Comparison of ENCODE assay signal across 7 cellular contexts in genomic region chr13:52061064-52061463, GRCh38. TPM values are rescaled to one million over a fixed set of nuclear protein-coding genes. Genes with fewer than 3 reads are reported as not detected.
DNase-seq lines count a peak whose midpoint lies in the region; ATAC-seq, FAIRE-seq and TF ChIP-seq lines count a peak whose summit lies in the region.
"Not testable (repeated sequence)": the region's sequence is repeated elsewhere in the genome, so short reads cannot be mapped to it uniquely, and the experiment has no call there.

No MANE protein-coding gene starts in this region.

- not testable (repeated sequence) for TF ChIP-seq RAD21 in HepG2 (CRISPR knock-in tag; IDR thresholded peaks at IDR 0.05)

- peak in 1 of 4 donors; percentile 52 for ATAC-seq in heart left ventricle
- peak; percentile 24 for ATAC-seq in left ventricle myocardium superior
- not testable (repeated sequence) for ATAC-seq in HepG2

- 0 out of 2 replicates have a peak overlapping the region, but pooled peaks have one; percentile 32 for H3K4me2 ChIP-seq in HepG2 (ENCODE audit: low read depth, low read length)
- H3K4me2 ChIP-seq in osteoblast (ENCODE audit: insufficient read depth, low read length) = peak overlapping the region; percentile 40
- peak overlapping the region; percentile 46 for H3K4me2 ChIP-seq in smooth muscle cell

- FAIRE-seq in HepG2 (lab: Jason Lieb, UNC) = not testable (repeated sequence)

- H3K36me3 ChIP-seq in heart left ventricle; HepG2 (replicated peaks in 1 of 2; ENCODE audit: control insufficient read depth in 1 of 2, insufficient read depth in 2 of 2, low read length in 2 of 2); osteoblast (ENCODE audit: insufficient read depth, low read length); smooth muscle cell (ENCODE audit: low read depth): not testable (repeated sequence)

- H4K20me1 ChIP-seq in HepG2 (ENCODE audit: insufficient read depth, low read length); osteoblast (ENCODE audit: insufficient read depth, low read length); smooth muscle cell (ENCODE audit: low read depth): not testable (repeated sequence)

- H3K4me3 ChIP-seq in heart left ventricle; HepG2 (replicated peaks in 1 of 3; ENCODE audit: insufficient read depth in 1 of 3, low read depth in 2 of 3, low read length in 3 of 3); osteoblast (ENCODE audit: insufficient read depth, low read length); smooth muscle cell: not testable (repeated sequence)

- not testable (repeated sequence) for H3K9ac ChIP-seq in HepG2 (ENCODE audit: insufficient read depth, low read depth, low read length); smooth muscle cell (ENCODE audit: low read depth)

- not testable (repeated sequence) for TF ChIP-seq POLR2A in heart left ventricle (IDR thresholded peaks at IDR 0.05); HepG2 (IDR thresholded peaks at IDR 0.05; ENCODE audit: insufficient read depth in 1 of 2, low read depth in 2 of 2, low read length in 2 of 2)

- not testable (repeated sequence) for BruUV-seq in HepG2 (replicated peaks; lab: Mats Ljungman, UMichigan)

- POLR2A ChIA-PET in HepG2 (lab: Yijun Ruan, JAX) = not testable (repeated sequence)

- not testable (repeated sequence) for H3K27me3 ChIP-seq in heart left ventricle; HepG2 (ENCODE audit: control insufficient read depth in 1 of 2, insufficient read depth in 2 of 2, low read length in 2 of 2); osteoblast (ENCODE audit: insufficient read depth, low read length); smooth muscle cell (ENCODE audit: low read depth)

- not testable (repeated sequence) for H3K79me2 ChIP-seq in HepG2 (ENCODE audit: insufficient read depth, low read length); osteoblast (ENCODE audit: insufficient read depth, low read length); smooth muscle cell (ENCODE audit: low read depth)

- CTCF ChIA-PET in HepG2 (lab: Yijun Ruan, JAX; ENCODE audit: low intra/inter-chr PET ratio, low total read pairs) = not testable (repeated sequence)

- peak overlapping the region; percentile 26 for H3K27ac ChIP-seq in caudate nucleus (ENCODE audit: low read depth, low read length)
- peak overlapping the region in 10 of 12 donors; percentile 9 to 90 (median 60) for H3K27ac ChIP-seq in heart left ventricle
- H3K27ac ChIP-seq in HepG2 (ENCODE audit: extremely low read length, insufficient read depth, low read length); osteoblast (ENCODE audit: low read depth, low read length); smooth muscle cell (ENCODE audit: low read depth): not testable (repeated sequence)

- peaks cover 0 to 17% (median 7%) of the 10 kb centered on the region in 12 donors for H3K4me1 ChIP-seq in heart left ventricle
- not testable (repeated sequence) for H3K4me1 ChIP-seq in HepG2 (ENCODE audit: insufficient read depth, low read length); osteoblast (ENCODE audit: insufficient read depth, low read length); smooth muscle cell (ENCODE audit: low read depth)

- intact Hi-C loops in heart left ventricle (cut with DNase I) = loop anchor here in 1 of 10 donors (10.0 kb wide), 1 partner anchor 54 kb away; no protein-coding TSS in a partner anchor
- intact Hi-C loops in left ventricle myocardium superior (cut with micrococcal nuclease); HepG2 (cut with micrococcal nuclease; ENCODE audit: unreplicated experiment): not testable (repeated sequence)

- not testable (repeated sequence) for H3F3A ChIP-seq in smooth muscle cell (ENCODE audit: low read depth)

- not testable (repeated sequence) for TF ChIP-seq CTCF in heart left ventricle (IDR thresholded peaks at IDR 0.05); HepG2 (CRISPR knock-in tag; IDR thresholded peaks at IDR 0.05); osteoblast (IDR thresholded peaks at IDR 0.05; ENCODE audit: extremely low read depth, low read depth, low read length); smooth muscle cell (IDR thresholded peaks at IDR 0.05; ENCODE audit: borderline replicate concordance, insufficient read depth, poor library complexity, severe bottlenecking)

- in situ Hi-C loops in HepG2 (cut with HindIII; ENCODE audit: extremely low pct_ligation_motif_present, low pct_unique_long_range_greater_than_20kb) = not testable (repeated sequence)

- WGBS in heart left ventricle, 4 donors = 71 to 82% (median 75%) methylated on average over 3 of the region's 3 CpGs
- WGBS in HepG2 (ENCODE audit: low lambda C conversion rate) = 6% methylated on average over 2 of the region's 3 CpGs
- 98% methylated on average over 3 of the region's 3 CpGs for WGBS in smooth muscle cell (ENCODE audit: low lambda C conversion rate)

- not testable (repeated sequence) for H2AFZ ChIP-seq in HepG2 (ENCODE audit: low read length); osteoblast (ENCODE audit: low read length); smooth muscle cell (ENCODE audit: low read depth)

- not testable (repeated sequence) for TF ChIP-seq EP300 in HepG2 (IDR thresholded peaks at IDR 0.05; ENCODE audit: low read depth in 2 of 2, low read length in 2 of 2); HepG2 (CRISPR knock-in tag; IDR thresholded peaks at IDR 0.05; ENCODE audit: borderline replicate concordance)

- DNase-seq in NCI-H748 (lab: John Stamatoyannopoulos, UW; ENCODE audit: unreplicated experiment) = peak; percentile 6
- not testable (repeated sequence) for DNase-seq in caudate nucleus (lab: John Stamatoyannopoulos, UW); heart left ventricle; left ventricle myocardium superior; HepG2 (ENCODE audit: low spot score); osteoblast (ENCODE audit: insufficient read length, low spot score, missing footprints); smooth muscle cell (lab: John Stamatoyannopoulos, UW; ENCODE audit: unreplicated experiment)

- peaks cover 0 to 16% (median 5%) of the 10 kb centered on the region in 12 donors for H3K9me3 ChIP-seq in heart left ventricle
- H3K9me3 ChIP-seq in HepG2 (ENCODE audit: low read length) = peaks cover 10% of the 10 kb centered on the region
- not testable (repeated sequence) for H3K9me3 ChIP-seq in osteoblast (ENCODE audit: low read depth, low read length); smooth muscle cell (replicated peaks; ENCODE audit: low read depth)

RNA-seq across cellular contexts. Expression of gene UTP14C, which starts 36.6 kb away (rescaled TPM):
- total RNA-seq in heart left ventricle (10 to 100 TPM in 7 of 9 donors, 1 to 10 TPM in 2; 8.3 to 15.4 (median 11.9) TPM), left ventricle myocardium superior (10.7 TPM), HepG2 (2016; rRNA removed; fragmentation: Illumina TruSeq; extraction: Trizol) (11.0 and 12.2 TPM in 2 replicates), osteoblast (14.7 and 15.9 TPM in 2 replicates), smooth muscle cell (18.3 and 18.5 TPM in 2 replicates)
- polyA plus RNA-seq in heart left ventricle (10 to 100 TPM in 1 of 2 donors, 1 to 10 TPM in 1; 3.1 to 12.3 TPM), HepG2 (2011; rRNA removed) (7.0 and 8.8 TPM in 2 replicates), smooth muscle cell (8.1 and 8.7 TPM in 2 replicates)
- 0.71 and 0.88 TPM in 2 replicates for total RNA-seq in HepG2 (2016; cell fraction: cytosol; rRNA removed; fragmentation: Illumina TruSeq; extraction: Trizol; ENCODE audit: low read depth)
- 10.2 and 12.1 TPM in 2 replicates for total RNA-seq in HepG2 (2016; cell fraction: insoluble cytoplasmic fraction; rRNA removed; fragmentation: Illumina TruSeq; extraction: Trizol)
- 4.4 and 4.7 TPM in 2 replicates for total RNA-seq in HepG2 (2016; cell fraction: membrane; rRNA removed; fragmentation: Illumina TruSeq; extraction: Trizol)
- 13.5 and 14.9 TPM in 2 replicates for total RNA-seq in HepG2 (2016; cell fraction: nucleus; rRNA removed; fragmentation: Illumina TruSeq; extraction: Trizol)
- 4.3 and 6.8 TPM in 2 replicates for polyA plus RNA-seq in HepG2 (2011; cell fraction: cytosol; rRNA removed)
- 2.9 and 3.7 TPM in 2 replicates for polyA plus RNA-seq in HepG2 (2011; cell fraction: nucleus; rRNA removed)
- polyA plus RNA-seq in HepG2 (2012) = 7.5 and 9.1 TPM in 2 replicates
- 0.44 and 0.53 TPM in 2 replicates for polyA plus RNA-seq in HepG2 (2016; cell fraction: cytosol; fragmentation: Illumina TruSeq; extraction: Trizol; ENCODE audit: low read depth)
- polyA plus RNA-seq in HepG2 (2016; cell fraction: insoluble cytoplasmic fraction; fragmentation: Illumina TruSeq; extraction: Trizol; ENCODE audit: low read depth) = 7.8 and 8.1 TPM in 2 replicates
- 1.1 and 1.5 TPM in 2 replicates for polyA plus RNA-seq in HepG2 (2016; cell fraction: membrane; fragmentation: Illumina TruSeq; extraction: Trizol; ENCODE audit: low read depth)
- polyA plus RNA-seq in HepG2 (2016; cell fraction: nucleus; fragmentation: Illumina TruSeq; extraction: Trizol; ENCODE audit: insufficient read depth, low read depth) = 12.9 and 16.2 TPM in 2 replicates
- 4.6 and 7.0 TPM in 2 replicates for polyA minus RNA-seq in HepG2 (2011; rRNA and poly(A)+ RNA removed; ENCODE audit: low replicate concordance)
- 8.8 and 10.3 TPM in 2 replicates for polyA minus RNA-seq in HepG2 (2011; cell fraction: cytosol; rRNA and poly(A)+ RNA removed)
- polyA minus RNA-seq in HepG2 (2011; cell fraction: nucleus; rRNA and poly(A)+ RNA removed) = 10.0 and 14.9 TPM in 2 replicates

RNA-seq across cellular contexts. Expression of gene ALG11, which starts 48.9 kb away (rescaled TPM):
- 10 to 100 TPM; 11.6 to 32.9 (median 21.8) TPM for total RNA-seq in heart left ventricle
- polyA plus RNA-seq in heart left ventricle = 10 to 100 TPM in 1 of 2 donors, 1 to 10 TPM in 1; 4.0 to 11.3 TPM
- total RNA-seq in left ventricle myocardium superior = 18.4 TPM
- 25.4 and 27.9 TPM in 2 replicates for total RNA-seq in HepG2 (2016; rRNA removed; fragmentation: Illumina TruSeq; extraction: Trizol)
- total RNA-seq in HepG2 (2016; cell fraction: cytosol; rRNA removed; fragmentation: Illumina TruSeq; extraction: Trizol; ENCODE audit: low read depth) = 3.5 and 4.5 TPM in 2 replicates
- total RNA-seq in HepG2 (2016; cell fraction: insoluble cytoplasmic fraction; rRNA removed; fragmentation: Illumina TruSeq; extraction: Trizol) = 21.3 and 28.9 TPM in 2 replicates
- 7.5 and 8.2 TPM in 2 replicates for total RNA-seq in HepG2 (2016; cell fraction: membrane; rRNA removed; fragmentation: Illumina TruSeq; extraction: Trizol)
- 38.9 and 48.6 TPM in 2 replicates for total RNA-seq in HepG2 (2016; cell fraction: nucleus; rRNA removed; fragmentation: Illumina TruSeq; extraction: Trizol)
- polyA plus RNA-seq in HepG2 (2011; rRNA removed) = 12.0 and 14.7 TPM in 2 replicates
- 5.7 and 9.7 TPM in 2 replicates for polyA plus RNA-seq in HepG2 (2011; cell fraction: cytosol; rRNA removed)
- polyA plus RNA-seq in HepG2 (2011; cell fraction: nucleus; rRNA removed) = 10.5 and 11.6 TPM in 2 replicates
- polyA plus RNA-seq in HepG2 (2012) = 24.5 and 36.1 TPM in 2 replicates
- polyA plus RNA-seq in HepG2 (2016; cell fraction: cytosol; fragmentation: Illumina TruSeq; extraction: Trizol; ENCODE audit: low read depth) = 3.2 and 4.3 TPM in 2 replicates
- polyA plus RNA-seq in HepG2 (2016; cell fraction: insoluble cytoplasmic fraction; fragmentation: Illumina TruSeq; extraction: Trizol; ENCODE audit: low read depth) = 13.7 and 16.7 TPM in 2 replicates
- 4.4 and 4.9 TPM in 2 replicates for polyA plus RNA-seq in HepG2 (2016; cell fraction: membrane; fragmentation: Illumina TruSeq; extraction: Trizol; ENCODE audit: low read depth)
- polyA plus RNA-seq in HepG2 (2016; cell fraction: nucleus; fragmentation: Illumina TruSeq; extraction: Trizol; ENCODE audit: insufficient read depth, low read depth) = 43.5 and 45.8 TPM in 2 replicates
- polyA minus RNA-seq in HepG2 (2011; rRNA and poly(A)+ RNA removed; ENCODE audit: low replicate concordance) = 5.8 and 14.8 TPM in 2 replicates
- 14.0 and 18.1 TPM in 2 replicates for polyA minus RNA-seq in HepG2 (2011; cell fraction: cytosol; rRNA and poly(A)+ RNA removed)
- polyA minus RNA-seq in HepG2 (2011; cell fraction: nucleus; rRNA and poly(A)+ RNA removed) = 39.9 and 41.6 TPM in 2 replicates
- 22.7 and 23.9 TPM in 2 replicates for total RNA-seq in osteoblast
- 28.4 and 61.3 TPM in 2 replicates for total RNA-seq in smooth muscle cell
- 26.8 and 34.7 TPM in 2 replicates for polyA plus RNA-seq in smooth muscle cell

RNA-seq across cellular contexts. Expression of gene ATP7B, which starts 49.8 kb away (rescaled TPM):
- total RNA-seq in heart left ventricle (10 to 100 TPM in 1 of 9 donors, 1 to 10 TPM in 8; 3.3 to 11.4 (median 4.3) TPM), left ventricle myocardium superior (4.9 TPM), HepG2 (2016; rRNA removed; fragmentation: Illumina TruSeq; extraction: Trizol) (39.6 and 57.4 TPM in 2 replicates), osteoblast (2.4 and 4.0 TPM in 2 replicates), smooth muscle cell (21.5 and 23.5 TPM in 2 replicates)
- polyA plus RNA-seq in heart left ventricle (1 to 10 TPM; 2.7 to 3.4 TPM), HepG2 (2011; rRNA removed) (31.8 and 42.1 TPM in 2 replicates), smooth muscle cell (9.3 and 10.0 TPM in 2 replicates)
- 10.1 and 11.9 TPM in 2 replicates for total RNA-seq in HepG2 (2016; cell fraction: cytosol; rRNA removed; fragmentation: Illumina TruSeq; extraction: Trizol; ENCODE audit: low read depth)
- 33.4 and 54.9 TPM in 2 replicates for total RNA-seq in HepG2 (2016; cell fraction: insoluble cytoplasmic fraction; rRNA removed; fragmentation: Illumina TruSeq; extraction: Trizol)
- 16.7 and 17.9 TPM in 2 replicates for total RNA-seq in HepG2 (2016; cell fraction: membrane; rRNA removed; fragmentation: Illumina TruSeq; extraction: Trizol)
- total RNA-seq in HepG2 (2016; cell fraction: nucleus; rRNA removed; fragmentation: Illumina TruSeq; extraction: Trizol) = 94.0 and 111 TPM in 2 replicates
- polyA plus RNA-seq in HepG2 (2011; cell fraction: cytosol; rRNA removed) = 20.2 and 23.3 TPM in 2 replicates
- 94.2 and 94.4 TPM in 2 replicates for polyA plus RNA-seq in HepG2 (2011; cell fraction: nucleus; rRNA removed)
- 25.2 and 29.1 TPM in 2 replicates for polyA plus RNA-seq in HepG2 (2012)
- polyA plus RNA-seq in HepG2 (2016; cell fraction: cytosol; fragmentation: Illumina TruSeq; extraction: Trizol; ENCODE audit: low read depth) = 2.3 and 2.5 TPM in 2 replicates
- polyA plus RNA-seq in HepG2 (2016; cell fraction: insoluble cytoplasmic fraction; fragmentation: Illumina TruSeq; extraction: Trizol; ENCODE audit: low read depth) = 19.5 and 23.2 TPM in 2 replicates
- 4.8 and 6.1 TPM in 2 replicates for polyA plus RNA-seq in HepG2 (2016; cell fraction: membrane; fragmentation: Illumina TruSeq; extraction: Trizol; ENCODE audit: low read depth)
- 81.9 and 85.2 TPM in 2 replicates for polyA plus RNA-seq in HepG2 (2016; cell fraction: nucleus; fragmentation: Illumina TruSeq; extraction: Trizol; ENCODE audit: insufficient read depth, low read depth)
- 4.3 and 98.2 TPM in 2 replicates for polyA minus RNA-seq in HepG2 (2011; rRNA and poly(A)+ RNA removed; ENCODE audit: low replicate concordance)
- polyA minus RNA-seq in HepG2 (2011; cell fraction: cytosol; rRNA and poly(A)+ RNA removed) = 26.0 and 31.1 TPM in 2 replicates
- polyA minus RNA-seq in HepG2 (2011; cell fraction: nucleus; rRNA and poly(A)+ RNA removed) = 161 and 194 TPM in 2 replicates
